In genomic region chr18:24397131-24397693, GRCh38 we compare ENCODE assay signal across 8 cellular contexts. TPM values are rescaled to one million over a fixed set of nuclear protein-coding genes. Genes with fewer than 3 reads are reported as not detected.
DNase-seq lines count a peak whose midpoint lies in the region; ATAC-seq and TF ChIP-seq lines count a peak whose summit lies in the region.

No MANE protein-coding gene starts in this region.

- TF ChIP-seq CTCF in Calu3 (IDR thresholded peaks at IDR 0.05; ENCODE audit: unreplicated experiment) (no peak), endothelial cell (IDR thresholded peaks at IDR 0.05; ENCODE audit: unreplicated experiment) (no peak)

- peak overlapping the region; percentile 56 for H3K27ac Mint-ChIP-seq in Calu3 (ENCODE audit: unreplicated experiment)
- H3K27ac Mint-ChIP-seq in endothelial cell (ENCODE audit: unreplicated experiment): peak overlapping the region; percentile 44

- H3K27me3 Mint-ChIP-seq in Calu3 (ENCODE audit: unreplicated experiment) (no peaks in the 10 kb centered on the region), endothelial cell (ENCODE audit: unreplicated experiment) (peaks cover 5% of the 10 kb centered on the region)

- CTCF ChIA-PET in Calu3 (lab: Charles Lee): interaction anchor here (0.5 to 2.2 kb wide), 3 partner anchors 29 to 92 kb away, joined by 3 to 5 read pairs (median 4); partner anchors contain the start of gene IMPACT

- H3K4me3 Mint-ChIP-seq in Calu3 (ENCODE audit: low read depth, unreplicated experiment): peak overlapping the region; percentile 81
- peak overlapping the region; percentile 88 for H3K4me3 Mint-ChIP-seq in endothelial cell (ENCODE audit: unreplicated experiment)

- H3K36me3 Mint-ChIP-seq in Calu3 (ENCODE audit: insufficient read depth, unreplicated experiment) (peaks cover 20% of the 10 kb centered on the region), endothelial cell (ENCODE audit: low read depth, unreplicated experiment) (no peaks in the 10 kb centered on the region)

- H3K4me1 Mint-ChIP-seq in Calu3 (ENCODE audit: low read depth, unreplicated experiment) (no peaks in the 10 kb centered on the region), endothelial cell (ENCODE audit: unreplicated experiment) (peaks cover 7% of the 10 kb centered on the region)

- peak; percentile 22 for ATAC-seq in HG03097 (IDR thresholded peaks at IDR 0.05; ENCODE audit: low FRiP score, unreplicated experiment)
- peak; percentile 8 to 26 for ATAC-seq in activated CD4-positive, CD25-positive, alpha-beta regulatory T cell treated with anti-CD3 and anti-CD28 coated beads, Interleukin-2, amount 50 U/mL, for 24 hours

- TSS peak; percentile 56 for BruUV-seq in Calu3 (replicated peaks; lab: Mats Ljungman, UMichigan)

- intact Hi-C loops in Calu3 (cut with micrococcal nuclease; ENCODE audit: unreplicated experiment): no loop called here

- H3K9me3 Mint-ChIP-seq in Calu3 (ENCODE audit: low read depth, unreplicated experiment): no peaks in the 10 kb centered on the region
- H3K9me3 Mint-ChIP-seq in endothelial cell (ENCODE audit: unreplicated experiment): no peaks in the 10 kb centered on the region

- no peak for DNase-seq in Calu3
- peak; percentile 68 to 69 for DNase-seq in NCI-H446 (lab: John Stamatoyannopoulos, UW)
- peak; percentile 48 for DNase-seq in endothelial cell (ENCODE audit: low spot score)
- peak; percentile 97 for DNase-seq in medulla oblongata (ENCODE audit: extremely low spot score)
- peak; percentile 3 for DNase-seq in stimulated activated CD8-positive, alpha-beta memory T cell treated with anti-CD3 and anti-CD28 coated beads, Interleukin-7, amount 100 ng/mL, for 24 hours (ENCODE audit: low read depth)
- no peak for DNase-seq in GM19240 (ENCODE audit: insufficient read length, low spot score)

RNA-seq across cellular contexts. Expression of gene OSBPL1A, which starts 0.4 kb away (rescaled TPM):
- total RNA-seq in Calu3 (2022) (26.0 and 34.8 TPM in 2 replicates), endothelial cell (ENCODE audit: unreplicated experiment) (16.4 TPM)

RNA-seq across cellular contexts. Expression of gene IMPACT, which starts 29.3 kb away (rescaled TPM):
- total RNA-seq in Calu3 (2022) (25.8 and 29.9 TPM in 2 replicates), endothelial cell (ENCODE audit: unreplicated experiment) (35.4 TPM)

Comparison
In these comparisons a context has a peak if more than half of its experiments do, and no peak if none do; other contexts are left out.
1. DNase-seq: peak in NCI-H446 (2 of 2), endothelial cell (single experiment), medulla oblongata (single experiment) and stimulated activated CD8-positive, alpha-beta memory T cell treated with anti-CD3 and anti-CD28 coated beads, Interleukin-7, amount 100 ng/mL, for 24 hours (single experiment); none in Calu3 (single experiment) and GM19240 (single experiment).